1 cellular context compared by ENCODE assay signal in genomic region chr2:112812318-112813042, GRCh38.
TF ChIP-seq lines count a peak whose summit lies in the region.

No MANE protein-coding gene starts in this region.

TF ChIP-seq in K562, 482 proteins besides CTCF, POLR2A, EP300 and RAD21 (continues in another document):
- peak; percentile 85 for TF ChIP-seq SPI1 (IDR thresholded peaks at IDR 0.05; ENCODE audit: borderline replicate concordance, low read depth, low read length)
- TF ChIP-seq ATF3 (IDR thresholded peaks at IDR 0.05) = peak; percentile 73
- no peak for TF ChIP-seq ATF3 (CRISPR knock-in tag; conservative IDR thresholded peaks at IDR 0.05)
- peak; percentile 22; the same call in 1 of the 2 replicates for TF ChIP-seq CXXC5 (CRISPR knock-in tag; IDR thresholded peaks at IDR 0.05)
- no peak for TF ChIP-seq SAFB2 (IDR thresholded peaks at IDR 0.05; ENCODE audit: borderline replicate concordance, low read depth, low read length, severe bottlenecking)
- TF ChIP-seq NFIC (IDR thresholded peaks at IDR 0.05) = peak; percentile 16; the same call in 1 of the 2 replicates
- no peak for TF ChIP-seq HNRNPL (IDR thresholded peaks at IDR 0.05; ENCODE audit: low read depth, low read length)
- no peak for TF ChIP-seq NFYB (IDR thresholded peaks at IDR 0.05; ENCODE audit: extremely low read depth, insufficient read length)
- peak; percentile 87 for TF ChIP-seq CREM (IDR thresholded peaks at IDR 0.05; ENCODE audit: low read depth)
- TF ChIP-seq ZNF263 (CRISPR knock-in tag; IDR thresholded peaks at IDR 0.05; ENCODE audit: borderline replicate concordance) = no peak
- no peak for TF ChIP-seq ETV6 (IDR thresholded peaks at IDR 0.05; ENCODE audit: borderline replicate concordance in 1 of 2, low read depth in 2 of 2, low read length in 1 of 2)
- TF ChIP-seq ETV6 (CRISPR knock-in tag; IDR thresholded peaks at IDR 0.05; ENCODE audit: borderline replicate concordance) = no peak
- peak; percentile 71; the same call in 1 of the 2 replicates for TF ChIP-seq JUN (IDR thresholded peaks at IDR 0.05; ENCODE audit: borderline replicate concordance, low read depth, low read length)
- TF ChIP-seq JUN (CRISPR knock-in tag; IDR thresholded peaks at IDR 0.05; ENCODE audit: borderline replicate concordance) = no peak
- TF ChIP-seq SMARCA5 (IDR thresholded peaks at IDR 0.05) = no peak
- TF ChIP-seq NFE2L1 (tag; IDR thresholded peaks at IDR 0.05; ENCODE audit: borderline replicate concordance, low read depth) = no peak
- peak; percentile 91 for TF ChIP-seq EGR1 (conservative IDR thresholded peaks at IDR 0.05)
- no peak for TF ChIP-seq TEAD2 (tag; IDR thresholded peaks at IDR 0.05)
- TF ChIP-seq NR2C2 (CRISPR knock-in tag; IDR thresholded peaks at IDR 0.05) = no peak
- 0 out of 2 replicates have a peak, but pooled peaks have one; percentile 12 for TF ChIP-seq NR2C2 (tag; IDR thresholded peaks at IDR 0.05)
- no peak for TF ChIP-seq ZBTB43 (CRISPR knock-in tag; IDR thresholded peaks at IDR 0.05)
- TF ChIP-seq DPF2 (IDR thresholded peaks at IDR 0.05) = 0 out of 2 replicates have a peak, but pooled peaks have one; percentile 53
- TF ChIP-seq MTA3 (IDR thresholded peaks at IDR 0.05; ENCODE audit: borderline replicate concordance) = 0 out of 2 replicates have a peak, but pooled peaks have one; percentile 20
- TF ChIP-seq MAX (CRISPR knock-in tag; IDR thresholded peaks at IDR 0.05) = peak; percentile 32; the same call in 1 of the 2 replicates
- no peak for TF ChIP-seq ATF1 (CRISPR knock-in tag; IDR thresholded peaks at IDR 0.05)
- peak; percentile 56 for TF ChIP-seq ATF1 (tag; IDR thresholded peaks at IDR 0.05)
- TF ChIP-seq SMARCE1 (IDR thresholded peaks at IDR 0.05) = peak; percentile 56
- TF ChIP-seq YY1 (IDR thresholded peaks at IDR 0.05; ENCODE audit: borderline replicate concordance in 1 of 3, control insufficient read depth in 1 of 3, extremely low read depth in 1 of 3, insufficient read depth in 3 of 3, insufficient read length in 1 of 3, insufficient replicate concordance in 2 of 3, low read depth in 1 of 3, low read length in 2 of 3) = peak in 1 of 3 experiments; percentile 24
- TF ChIP-seq JUND (IDR thresholded peaks at IDR 0.05; ENCODE audit: borderline replicate concordance, low read depth, low read length) = peak; percentile 75
- TF ChIP-seq JUND (tag; IDR thresholded peaks at IDR 0.05; ENCODE audit: borderline replicate concordance, low read depth, low read length) = peak; percentile 45; the same call in 1 of the 3 replicates
- TF ChIP-seq MGA (IDR thresholded peaks at IDR 0.05) = peak; percentile 59
- peak in 1 of 2 experiments; percentile 51; a peak in 1 of 4 replicates for TF ChIP-seq ZNF639 (CRISPR knock-in tag; conservative IDR thresholded peaks at IDR 0.05 in 1 of 2, IDR thresholded peaks at IDR 0.05 in 1 of 2)
- no peak for TF ChIP-seq CTCFL (IDR thresholded peaks at IDR 0.05; ENCODE audit: borderline replicate concordance, insufficient read depth, low read depth, low read length, poor library complexity, severe bottlenecking)
- 0 out of 2 replicates have a peak, but pooled peaks have one; percentile 41 for TF ChIP-seq LEF1 (IDR thresholded peaks at IDR 0.05)
- peak; percentile 24; the same call in 1 of the 2 replicates for TF ChIP-seq ZNF592 (IDR thresholded peaks at IDR 0.05)
- TF ChIP-seq CREB1 (IDR thresholded peaks at IDR 0.05) = peak; percentile 71; the same call in 1 of the 2 replicates
- no peak; the same call in 1 of the 2 replicates for TF ChIP-seq CREB1 (CRISPR knock-in tag; IDR thresholded peaks at IDR 0.05)
- peak; percentile 73 for TF ChIP-seq ATF7 (IDR thresholded peaks at IDR 0.05)
- TF ChIP-seq ZNF197 (CRISPR knock-in tag; IDR thresholded peaks at IDR 0.05; ENCODE audit: low read depth) = no peak
- peak; percentile 39 for TF ChIP-seq SMARCA4 (IDR thresholded peaks at IDR 0.05)
- TF ChIP-seq TAF9B (IDR thresholded peaks at IDR 0.05; ENCODE audit: partially characterized antibody) = peak; percentile 11
- peak; percentile 83 for TF ChIP-seq FOSL1 (tag; conservative IDR thresholded peaks at IDR 0.05)
